ENCODE assay signal across 26 cellular contexts in genomic region chr22:39952347-39952746, GRCh38. TPM values are rescaled to one million over a fixed set of nuclear protein-coding genes. Genes with fewer than 3 reads are reported as not detected.
DNase-seq lines count a peak whose midpoint lies in the region; ATAC-seq and TF ChIP-seq lines count a peak whose summit lies in the region.
"Had no signal": no experiment of that assay in that cellular context is flagged by ENCODE, and none has a peak within 500 bp of the region (broad histone marks: within the 10 kb centered on the region; RNA-seq: fewer than 3 reads in every experiment).

No MANE protein-coding gene starts in this region.

- H3K9me3 Mint-ChIP-seq in activated CD4-positive, alpha-beta T cell treated with anti-CD3 and anti-CD28 coated beads, Interleukin-2, amount 10 ng/mL, durations not matched to agents 7 days and 5 days = peaks cover 4% of the 10 kb centered on the region
- no peaks in the 10 kb centered on the region for H3K9me3 Mint-ChIP-seq in activated naive CD8-positive, alpha-beta T cell treated with anti-CD3 and anti-CD28 coated beads, Interleukin-2, amount 10 ng/mL, durations not matched to agents 7 days and 5 days
- H3K9me3 Mint-ChIP-seq: HFFc6 had no signal

- H3K4me1 Mint-ChIP-seq in activated CD4-positive, alpha-beta T cell treated with anti-CD3 and anti-CD28 coated beads, Interleukin-2, amount 10 ng/mL, durations not matched to agents 7 days and 5 days = peaks cover 88% of the 10 kb centered on the region
- H3K4me1 Mint-ChIP-seq in activated naive CD8-positive, alpha-beta T cell treated with anti-CD3 and anti-CD28 coated beads, Interleukin-2, amount 10 ng/mL, durations not matched to agents 7 days and 5 days = peaks cover 89% of the 10 kb centered on the region

- peak overlapping the region; percentile 76 for H3K27ac Mint-ChIP-seq in activated CD4-positive, alpha-beta T cell treated with anti-CD3 and anti-CD28 coated beads, Interleukin-2, amount 10 ng/mL, durations not matched to agents 7 days and 5 days
- peak overlapping the region; percentile 88 for H3K27ac Mint-ChIP-seq in activated naive CD8-positive, alpha-beta T cell treated with anti-CD3 and anti-CD28 coated beads, Interleukin-2, amount 10 ng/mL, durations not matched to agents 7 days and 5 days
- H3K27ac Mint-ChIP-seq: HFFc6 had no signal

- no peak overlapping the region for H3K4me3 ChIP-seq in Jurkat, Clone E6-1 (ENCODE audit: low read length)
- no peak overlapping the region for H3K4me3 ChIP-seq in spleen
- H3K4me3 ChIP-seq: SK-N-MC had no signal

- no peaks in the 10 kb centered on the region for H3K27me3 Mint-ChIP-seq in activated CD4-positive, alpha-beta T cell treated with anti-CD3 and anti-CD28 coated beads, Interleukin-2, amount 10 ng/mL, durations not matched to agents 7 days and 5 days
- no peaks in the 10 kb centered on the region for H3K27me3 Mint-ChIP-seq in activated naive CD8-positive, alpha-beta T cell treated with anti-CD3 and anti-CD28 coated beads, Interleukin-2, amount 10 ng/mL, durations not matched to agents 7 days and 5 days

- H3K36me3 Mint-ChIP-seq in activated CD4-positive, alpha-beta T cell treated with anti-CD3 and anti-CD28 coated beads, Interleukin-2, amount 10 ng/mL, durations not matched to agents 7 days and 5 days (ENCODE audit: low read depth) = peaks cover 93% of the 10 kb centered on the region
- peaks cover 78% of the 10 kb centered on the region for H3K36me3 Mint-ChIP-seq in activated naive CD8-positive, alpha-beta T cell treated with anti-CD3 and anti-CD28 coated beads, Interleukin-2, amount 10 ng/mL, durations not matched to agents 7 days and 5 days

- peaks cover 0 to under 1% (median 0%) of the 10 kb centered on the region in 7 donors for H3K27me3 ChIP-seq in spleen (replicated peaks in 1 of 7)
- H3K27me3 ChIP-seq: BE2C had no signal

- no peaks in the 10 kb centered on the region for H3K9me3 ChIP-seq in spleen
- H3K9me3 ChIP-seq: BE2C had no signal

- H3K4me3 Mint-ChIP-seq in activated CD4-positive, alpha-beta T cell treated with anti-CD3 and anti-CD28 coated beads, Interleukin-2, amount 10 ng/mL, durations not matched to agents 7 days and 5 days = peak overlapping the region; percentile 6
- peak overlapping the region; percentile 73 for H3K4me3 Mint-ChIP-seq in activated naive CD8-positive, alpha-beta T cell treated with anti-CD3 and anti-CD28 coated beads, Interleukin-2, amount 10 ng/mL, durations not matched to agents 7 days and 5 days
- H3K4me3 Mint-ChIP-seq: HFFc6 had no signal

- POLR2A ChIA-PET in activated CD4-positive, alpha-beta T cell treated with anti-CD3 and anti-CD28 coated beads, Interleukin-2, amount 10 ng/mL, durations not matched to agents 7 days and 5 days (lab: Charles Lee) = no interaction called here
- POLR2A ChIA-PET in activated naive CD8-positive, alpha-beta T cell treated with anti-CD3 and anti-CD28 coated beads, Interleukin-2, amount 10 ng/mL, durations not matched to agents 7 days and 5 days (lab: Charles Lee) = interaction anchor here (0.7 to 3.1 kb wide), 5 partner anchors 10 to 158 kb away, joined by 3 to 16 read pairs (median 4); no protein-coding TSS in a partner anchor

- 69 to 83% (median 78%) methylated on average over 6 of the region's 6 CpGs for WGBS in spleen, 5 donors

- H3K27ac ChIP-seq in spleen = peak overlapping the region in 5 of 8 donors; percentile 2 to 63 (median 57)
- H3K27ac ChIP-seq: SK-N-MC had no signal

- DNase-seq in activated CD4-positive, alpha-beta T cell treated with anti-CD3 and anti-CD28 coated beads, Interleukin-2, amount 10 ng/mL, durations not matched to agents 7 days and 5 days = no peak
- no peak for DNase-seq in activated CD4-positive, alpha-beta T cell treated with anti-CD3 and anti-CD28 coated beads, Interleukin-2, amount 50 U/mL, for 4 hours
- DNase-seq in Jurkat, Clone E6-1 (ENCODE audit: low read depth, low spot score) = peak; percentile 54
- DNase-seq in activated naive CD8-positive, alpha-beta T cell treated with anti-CD3 and anti-CD28 coated beads, Interleukin-2, amount 10 ng/mL, durations not matched to agents 7 days and 5 days = no peak
- DNase-seq in spleen = no peak
- DNase-seq in NCI-H1417 (lab: John Stamatoyannopoulos, UW) = no peak
- DNase-seq in occipital lobe (lab: John Stamatoyannopoulos, UW) = no peak
- DNase-seq in GM19238 (ENCODE audit: insufficient read length, low spot score) = no peak
- DNase-seq: activated CD4-positive, alpha-beta T cell treated with anti-CD3 and anti-CD28 coated beads for 1 hour; amniotic stem cell; BE2C; HFFc6; left ventricle myocardium superior; midbrain; NCI-H1436; NCI-H69; RPMI8226; small intestine had no signal

- H3K4me1 ChIP-seq in spleen = peaks cover 25 to 100% (median 51%) of the 10 kb centered on the region in 6 donors
- H3K4me1 ChIP-seq: BE2C had no signal

- intact Hi-C loops in spleen (cut with DNase I; ENCODE audit: low total_unique reads) = no loop called here

- TF ChIP-seq POLR2A in spleen (IDR thresholded peaks at IDR 0.05) = no peak

- peaks cover 0 to 20% (median 0%) of the 10 kb centered on the region in 6 donors for H3K36me3 ChIP-seq in spleen
- H3K36me3 ChIP-seq: BE2C had no signal

- CTCF ChIA-PET in activated CD4-positive, alpha-beta T cell treated with anti-CD3 and anti-CD28 coated beads, Interleukin-2, amount 10 ng/mL, durations not matched to agents 7 days and 5 days (lab: Charles Lee) = interaction anchor here (0.6 to 1.5 kb wide), 3 partner anchors 10 to 423 kb away, joined by 3 to 4 read pairs (median 4); no protein-coding TSS in a partner anchor

- no peak for TF ChIP-seq CTCF in spleen (IDR thresholded peaks at IDR 0.05 in 8 of 11, conservative IDR thresholded peaks at IDR 0.05 in 3 of 11)

- ATAC-seq in activated naive CD8-positive, alpha-beta T cell treated with anti-CD3 and anti-CD28 coated beads, Interleukin-2, amount 10 ng/mL, durations not matched to agents 7 days and 5 days (ENCODE audit: low read depth) = no peak
- ATAC-seq: HepG2, left ventricle myocardium superior had no signal

RNA-seq across cellular contexts. Expression of gene TMA7B, which starts 7.8 kb away (rescaled TPM):
- total RNA-seq in activated CD4-positive, alpha-beta T cell treated with anti-CD3 and anti-CD28 coated beads, Interleukin-2, amount 10 ng/mL, durations not matched to agents 7 days and 5 days = 1 to 10 TPM; 4.7 to 5.4 TPM
- polyA plus RNA-seq in Jurkat, Clone E6-1 (2012; ENCODE audit: insufficient read depth, insufficient read length) = 0.71 TPM
- 1 to 10 TPM; 8.5 to 9.1 TPM for total RNA-seq in activated naive CD8-positive, alpha-beta T cell treated with anti-CD3 and anti-CD28 coated beads, Interleukin-2, amount 10 ng/mL, durations not matched to agents 7 days and 5 days
- total RNA-seq in spleen = 1 to 10 TPM; 1.5 to 4.2 (median 2.7) TPM
- under 1 TPM; 0.29 to 0.45 (median 0.35) TPM for polyA plus RNA-seq in spleen
- total RNA-seq in occipital lobe = not detected
- total RNA-seq: endothelial cell of umbilical vein, G401, HepG2, HFFc6, left ventricle myocardium superior, M059J, pulmonary artery endothelial cell, subcutaneous adipose tissue had no signal
- polyA plus RNA-seq: endothelial cell of umbilical vein, HepG2 had no signal

RNA-seq across cellular contexts. Expression of gene FAM83F, which starts 42.4 kb away (rescaled TPM):
- total RNA-seq in activated CD4-positive, alpha-beta T cell treated with anti-CD3 and anti-CD28 coated beads, Interleukin-2, amount 10 ng/mL, durations not matched to agents 7 days and 5 days = under 1 TPM; 0.04 to 0.05 TPM
- 5.9 TPM for polyA plus RNA-seq in Jurkat, Clone E6-1 (2012; ENCODE audit: insufficient read depth, insufficient read length)
- total RNA-seq in activated naive CD8-positive, alpha-beta T cell treated with anti-CD3 and anti-CD28 coated beads, Interleukin-2, amount 10 ng/mL, durations not matched to agents 7 days and 5 days = under 1 TPM; 0.20 to 0.30 TPM
- total RNA-seq in spleen = under 1 TPM in 6 of 7 donors, not detected in 1; 0.06 to 0.28 (median 0.18) TPM
- polyA plus RNA-seq in spleen = under 1 TPM in 2 of 3 donors, not detected in 1; 0.02 to 0.13 TPM
- 0.78 TPM for total RNA-seq in occipital lobe
- total RNA-seq: endothelial cell of umbilical vein, HepG2, HFFc6, M059J, pulmonary artery endothelial cell had no signal
- polyA plus RNA-seq: endothelial cell of umbilical vein, HepG2 had no signal

RNA-seq across cellular contexts. Expression of gene GRAP2, which starts 51.5 kb away (rescaled TPM):
- total RNA-seq in activated CD4-positive, alpha-beta T cell treated with anti-CD3 and anti-CD28 coated beads, Interleukin-2, amount 10 ng/mL, durations not matched to agents 7 days and 5 days = 100 to 1,000 TPM; 137 to 138 TPM
- 115 TPM for polyA plus RNA-seq in Jurkat, Clone E6-1 (2012; ENCODE audit: insufficient read depth, insufficient read length)
- total RNA-seq in activated naive CD8-positive, alpha-beta T cell treated with anti-CD3 and anti-CD28 coated beads, Interleukin-2, amount 10 ng/mL, durations not matched to agents 7 days and 5 days = 100 to 1,000 TPM; 263 to 266 TPM
- 10 to 100 TPM; 24.3 to 40.3 (median 33.2) TPM for total RNA-seq in spleen
- 1 to 10 TPM; 3.1 to 8.7 (median 7.6) TPM for polyA plus RNA-seq in spleen
- total RNA-seq in occipital lobe = 2.7 TPM
- total RNA-seq: endothelial cell of umbilical vein, HepG2, HFFc6, pulmonary artery endothelial cell had no signal

RNA-seq across cellular contexts. Expression of gene ENTHD1, which starts 58.8 kb away (rescaled TPM):
- under 1 TPM; 0.07 to 0.21 TPM for total RNA-seq in activated CD4-positive, alpha-beta T cell treated with anti-CD3 and anti-CD28 coated beads, Interleukin-2, amount 10 ng/mL, durations not matched to agents 7 days and 5 days
- not detected for polyA plus RNA-seq in Jurkat, Clone E6-1 (2012; ENCODE audit: insufficient read depth, insufficient read length)
- under 1 TPM; 0.11 to 0.34 TPM for total RNA-seq in activated naive CD8-positive, alpha-beta T cell treated with anti-CD3 and anti-CD28 coated beads, Interleukin-2, amount 10 ng/mL, durations not matched to agents 7 days and 5 days
- under 1 TPM in 2 of 7 donors, not detected in 5; 0.27 to 0.59 TPM for total RNA-seq in spleen
- under 1 TPM; 0.09 to 0.14 (median 0.10) TPM for polyA plus RNA-seq in spleen
- 0.16 TPM for total RNA-seq in occipital lobe
- total RNA-seq: endothelial cell of umbilical vein, G401, HepG2, HFFc6, left ventricle myocardium superior, M059J, pulmonary artery endothelial cell, ureter had no signal
- polyA plus RNA-seq: endothelial cell of umbilical vein, HepG2 had no signal
